In the genomic region with DNA sequence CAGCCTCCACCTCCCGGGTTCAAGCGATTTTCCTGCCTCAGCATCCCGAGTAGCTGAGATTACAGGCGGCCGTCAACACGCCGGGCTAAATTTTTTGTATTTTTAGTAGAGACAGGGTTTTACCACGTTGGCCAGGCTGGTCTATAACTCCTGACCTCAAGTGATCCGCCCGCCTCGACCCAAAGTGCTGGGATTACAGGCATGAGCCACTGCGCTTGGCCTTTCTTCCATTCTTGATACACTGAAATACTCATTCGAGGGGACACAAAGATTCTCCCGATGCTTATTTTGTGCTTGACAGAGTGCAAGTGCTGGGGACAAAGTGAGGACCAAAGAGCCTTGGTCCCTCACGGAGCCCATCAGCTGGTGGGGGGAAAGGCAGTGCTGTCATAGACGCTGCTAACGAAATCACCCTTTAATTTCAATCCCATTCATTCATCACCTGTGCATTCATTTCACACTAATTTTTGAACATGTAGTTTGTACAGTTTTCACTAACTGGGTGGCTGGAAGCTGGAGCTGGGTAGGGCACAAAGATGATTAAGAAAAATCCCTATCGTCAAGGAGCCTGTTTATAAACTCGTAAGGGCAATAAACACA, we compare ENCODE assay signal across 8 cellular contexts. TPM values are rescaled to one million over a fixed set of nuclear protein-coding genes. Genes with fewer than 3 reads are reported as not detected.
DNase-seq lines count a peak whose midpoint lies in the region; ATAC-seq and TF ChIP-seq lines count a peak whose summit lies in the region.

No MANE protein-coding gene starts in this region.

- H3K36me3 ChIP-seq in A673 (ENCODE audit: insufficient read depth, low read length, poor library complexity, severe bottlenecking) (no peaks in the 10 kb centered on the region), breast epithelium (no peaks in the 10 kb centered on the region), mucosa of descending colon (ENCODE audit: low read depth) (no peaks in the 10 kb centered on the region)

- H3K27ac ChIP-seq in A673 (ENCODE audit: low read depth, low read length, poor library complexity, severe bottlenecking) (no peak overlapping the region), breast epithelium (no peak overlapping the region)

- TF ChIP-seq CTCF in A673 (conservative IDR thresholded peaks at IDR 0.05; ENCODE audit: low read depth, low read length) = no peak
- no peak for TF ChIP-seq CTCF in HFF-Myc (IDR thresholded peaks at IDR 0.05; ENCODE audit: low read depth, low read length, missing control alignments)
- TF ChIP-seq CTCF in breast epithelium (IDR thresholded peaks at IDR 0.05) = no peak
- TF ChIP-seq CTCF in mucosa of descending colon (IDR thresholded peaks at IDR 0.05) = no peak

- H3K4me3 ChIP-seq in A673 (ENCODE audit: low read depth, low read length, poor library complexity, severe bottlenecking) = peak overlapping the region; percentile 96
- peak overlapping the region; percentile 90 for H3K4me3 ChIP-seq in HFF-Myc (replicated peaks; ENCODE audit: low read depth, low read length)
- peak overlapping the region; percentile 69 to 89 (median 73) for H3K4me3 ChIP-seq in breast epithelium
- peak overlapping the region; percentile 77 for H3K4me3 ChIP-seq in mucosa of descending colon

- BruUV-seq in A673 (replicated peaks; lab: Mats Ljungman, UMichigan) = TSS peak; percentile 82

- CTCF ChIA-PET in A673 (lab: Charles Lee) = interaction anchor here (0.6 kb wide), 1 partner anchor 12 kb away, joined by 7 read pairs; no protein-coding TSS in a partner anchor

- H3K9me3 ChIP-seq in A673 (ENCODE audit: low read depth, low read length, poor library complexity, severe bottlenecking) (no peaks in the 10 kb centered on the region), breast epithelium (no peaks in the 10 kb centered on the region), mucosa of descending colon (no peaks in the 10 kb centered on the region)

- POLR2A ChIA-PET in A673 (lab: Charles Lee; ENCODE audit: low non-redundant PET) = no interaction called here

- intact Hi-C loops in A673 (cut with micrococcal nuclease; ENCODE audit: unreplicated experiment) (no loop called here), breast epithelium (cut with DNase I; ENCODE audit: low total_unique reads) (no loop called here), mucosa of descending colon (cut with DNase I, micrococcal nuclease) (no loop called here)

- no peak for DNase-seq in A673 (ENCODE audit: low spot score)
- DNase-seq in HFF-Myc (ENCODE audit: extremely low read depth, low read depth) = no peak
- no peak for DNase-seq in breast epithelium (ENCODE audit: low spot score in 2 of 2)
- DNase-seq in mucosa of descending colon = peak in 2 of 3 donors; percentile 19 to 41
- no peak for DNase-seq in NCI-H128 (lab: John Stamatoyannopoulos, UW; ENCODE audit: unreplicated experiment)
- no peak for DNase-seq in left lobe of liver (ENCODE audit: low spot score)
- no peak for DNase-seq in LoVo (ENCODE audit: low spot score)

- ATAC-seq in mucosa of descending colon (no peak), left lobe of liver (no peak), HG03460 (IDR thresholded peaks at IDR 0.05; ENCODE audit: unreplicated experiment) (no peak)

- TF ChIP-seq POLR2A in breast epithelium (IDR thresholded peaks at IDR 0.05) = no peak

- H3K27me3 ChIP-seq in A673 (replicated peaks; ENCODE audit: insufficient read depth, low read depth, low read length, poor library complexity) (no peaks in the 10 kb centered on the region), breast epithelium (no peaks in the 10 kb centered on the region)

- H3K4me1 ChIP-seq in A673 (ENCODE audit: insufficient read depth, low read length, poor library complexity, severe bottlenecking) (peaks cover 19% of the 10 kb centered on the region), breast epithelium (peaks cover 0 to 9% of the 10 kb centered on the region in 2 donors), mucosa of descending colon (ENCODE audit: low read depth) (peaks cover 20% of the 10 kb centered on the region)

RNA-seq across cellular contexts. Expression of a gene that starts 0.6 kb away (rescaled TPM):
- total RNA-seq in A673 (2021) (32.7 and 39.7 TPM in 2 replicates), breast epithelium (10 to 100 TPM; 25.0 to 38.2 (median 30.5) TPM), mucosa of descending colon (10 to 100 TPM; 17.3 to 25.7 (median 21.9) TPM), left lobe of liver (9.1 TPM)

Comparison
In these comparisons a context has a peak if more than half of its experiments do, and no peak if none do; other contexts are left out.
1. DNase-seq: peak in mucosa of descending colon (2 of 3); none in A673 (single experiment), HFF-Myc (single experiment), breast epithelium (0 of 2), NCI-H128 (single experiment), left lobe of liver (single experiment) and LoVo (single experiment).
2. Peak in every context shown above with its lines, with median percentiles within 50 percentile points of each other: H3K4me3 ChIP-seq.